In the genomic region with DNA sequence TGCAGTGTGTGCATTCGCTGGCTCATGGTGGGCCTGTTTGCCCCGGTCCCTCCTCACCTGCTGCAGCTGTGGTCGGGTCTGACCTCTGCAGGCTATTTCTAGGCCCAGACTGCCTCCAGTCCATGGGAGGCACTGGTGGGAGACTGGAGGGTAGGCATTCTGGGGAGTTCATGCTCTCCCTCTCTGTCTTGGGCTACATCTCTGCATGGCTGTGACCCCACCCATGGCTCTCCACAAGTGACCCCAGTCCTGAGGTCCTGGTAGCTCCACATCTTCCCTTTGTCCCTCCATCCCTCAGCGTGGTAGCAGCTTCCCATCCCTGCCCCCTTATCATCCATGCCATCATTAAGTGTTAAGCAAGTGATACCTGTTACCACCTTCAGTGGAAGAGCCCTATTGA, we compare ENCODE assay signal across 16 cellular contexts.
A peak's percentile ranks its signal among the peaks of the same experiment; 100 is the strongest.
DNase-seq lines count a peak whose midpoint lies in the region; ATAC-seq and TF ChIP-seq lines count a peak whose summit lies in the region.
"Had no signal": no experiment of that assay in that cellular context is flagged by ENCODE, and none has a peak within 500 bp of the region (broad histone marks: within the 10 kb centered on the region; RNA-seq: fewer than 3 reads in every experiment).

No MANE protein-coding gene starts in this region.

- no peak overlapping the region for H2AFZ ChIP-seq in neuronal stem cell (ENCODE audit: low read length)
- H2AFZ ChIP-seq: GM23338 had no signal

- no peak for TF ChIP-seq EP300 in gastroesophageal sphincter (IDR thresholded peaks at IDR 0.05)

- no peak for TF ChIP-seq POLR2A in gastroesophageal sphincter (IDR thresholded peaks at IDR 0.05)

- H3K27me3 ChIP-seq in neuronal stem cell (ENCODE audit: control insufficient read depth in 3 of 3, insufficient read depth in 3 of 3, low read depth in 1 of 3, low read length in 3 of 3) (peaks cover 0 to 28% (median 0%) of the 10 kb centered on the region in 3 experiments), gastroesophageal sphincter (peaks cover 31% of the 10 kb centered on the region)

- H3K27me3 Mint-ChIP-seq in natural killer cell treated with Interleukin-12 subunit alpha and Interleukin-12 subunit beta and Interleukin-15 and Interleukin-18, amount 100 ng/mL, for 72 hours: peaks cover 13 to 17% of the 10 kb centered on the region in 2 donors
- H3K27me3 Mint-ChIP-seq in natural killer cell (ENCODE audit: low read depth in 2 of 2): peaks cover 7 to 14% of the 10 kb centered on the region in 2 donors
- peaks cover 28% of the 10 kb centered on the region for H3K27me3 Mint-ChIP-seq in osteocyte (ENCODE audit: unreplicated experiment)

- DNase-seq in natural killer cell treated with Interleukin-12 subunit alpha and Interleukin-12 subunit beta and Interleukin-15 and Interleukin-18, amount 100 ng/mL, for 72 hours (ENCODE audit: low spot score): peak; percentile 45
- DNase-seq in natural killer cell: no peak
- DNase-seq in neuronal stem cell (ENCODE audit: low spot score): no peak
- no peak for DNase-seq in OCI-M1 (lab: John Stamatoyannopoulos, UW)
- DNase-seq in osteocyte (ENCODE audit: extremely low spot score, unreplicated experiment): no peak
- DNase-seq: 8988T; AML-193; C1 segment of cervical spinal cord; Calu3; CD4-positive, alpha-beta T cell; DMS 273 treated with DMSO at 0.1 percent for 48 hours had no signal

- H3K9me3 Mint-ChIP-seq in natural killer cell treated with Interleukin-12 subunit alpha and Interleukin-12 subunit beta and Interleukin-15 and Interleukin-18, amount 100 ng/mL, for 72 hours: peaks cover 6% of the 10 kb centered on the region
- H3K9me3 Mint-ChIP-seq in natural killer cell (peaks cover 0 to 3% of the 10 kb centered on the region in 2 donors), osteocyte (ENCODE audit: unreplicated experiment) (peaks cover 7% of the 10 kb centered on the region)
- H3K9me3 Mint-ChIP-seq: CD4-positive, alpha-beta T cell had no signal

- H2BK120ac ChIP-seq in neuronal stem cell (ENCODE audit: low read depth, low read length): no peak overlapping the region

- peaks cover 0 to 5% of the 10 kb centered on the region in 2 donors for H3K9me3 ChIP-seq in neuronal stem cell (replicated peaks in 1 of 2; ENCODE audit: control insufficient read depth in 2 of 2, insufficient read depth in 1 of 2, low read depth in 1 of 2, low read length in 2 of 2)
- peaks cover 0 to 23% (median 0%) of the 10 kb centered on the region in 3 donors for H3K9me3 ChIP-seq in gastroesophageal sphincter

- H3K4me3 Mint-ChIP-seq in natural killer cell treated with Interleukin-12 subunit alpha and Interleukin-12 subunit beta and Interleukin-15 and Interleukin-18, amount 100 ng/mL, for 72 hours: no peak overlapping the region
- H3K4me3 Mint-ChIP-seq in natural killer cell (no peak overlapping the region), osteocyte (ENCODE audit: unreplicated experiment) (no peak overlapping the region)
- H3K4me3 Mint-ChIP-seq: CD4-positive, alpha-beta T cell; GM23338; IgD-negative memory B cell had no signal

- H4K8ac ChIP-seq in neuronal stem cell (ENCODE audit: low read depth, low read length): no peak overlapping the region

- no peak overlapping the region for H3K14ac ChIP-seq in neuronal stem cell (ENCODE audit: low read length)

- H3K4me3 ChIP-seq in neuronal stem cell (ENCODE audit: low read length in 2 of 2): no peak overlapping the region
- no peak overlapping the region for H3K4me3 ChIP-seq in gastroesophageal sphincter
- H3K4me3 ChIP-seq: GM12878, GM23338 had no signal

- peak overlapping the region; percentile 26 for H3K4ac ChIP-seq in neuronal stem cell (ENCODE audit: low read length)

- peak overlapping the region; percentile 84 for H2BK15ac ChIP-seq in neuronal stem cell (ENCODE audit: low read length)

- WGBS in neuronal stem cell (ENCODE audit: extremely low coverage in 2 of 2, insufficient read length in 2 of 2, insufficient replicate concordance in 1 of 2), 2 donors: no CpG with 5 or more reads among the region's 4 CpGs
- WGBS in gastroesophageal sphincter (ENCODE audit: low coverage in 1 of 2), 2 donors: 81% methylated on average over 3 of the region's 4 CpGs; no CpG with 5 or more reads in 1 of the 2 donors

- no peak for ATAC-seq in natural killer cell treated with Interleukin-12 subunit alpha and Interleukin-12 subunit beta and Interleukin-15 and Interleukin-18, amount 100 ng/mL, for 72 hours
- no peak for ATAC-seq in natural killer cell
- no peak for ATAC-seq in gastroesophageal sphincter
- ATAC-seq: GM12878, GM23338 had no signal

- TF ChIP-seq CTCF in natural killer cell (IDR thresholded peaks at IDR 0.05): no peak
- TF ChIP-seq CTCF in gastroesophageal sphincter (IDR thresholded peaks at IDR 0.05): no peak
- no peak for TF ChIP-seq CTCF in osteocyte (IDR thresholded peaks at IDR 0.05)

- peak overlapping the region; percentile 78 for H3K27ac ChIP-seq in angular gyrus (ENCODE audit: low read depth, low read length)
- H3K27ac ChIP-seq in neuronal stem cell (replicated peaks; ENCODE audit: low read length): no peak overlapping the region
- H3K27ac ChIP-seq in gastroesophageal sphincter: no peak overlapping the region

- peaks cover 6% of the 10 kb centered on the region for H3K36me3 Mint-ChIP-seq in natural killer cell treated with Interleukin-12 subunit alpha and Interleukin-12 subunit beta and Interleukin-15 and Interleukin-18, amount 100 ng/mL, for 72 hours
- no peaks in the 10 kb centered on the region for H3K36me3 Mint-ChIP-seq in natural killer cell
- no peaks in the 10 kb centered on the region for H3K36me3 Mint-ChIP-seq in osteocyte (ENCODE audit: unreplicated experiment)
- H3K36me3 Mint-ChIP-seq: IgD-negative memory B cell had no signal

- peak overlapping the region; percentile 39 for H3K18ac ChIP-seq in neuronal stem cell (ENCODE audit: low read length)

- no peak overlapping the region for H3K23ac ChIP-seq in neuronal stem cell (ENCODE audit: low read depth, low read length, poor library complexity)

- no peak overlapping the region for H3K4me2 ChIP-seq in neuronal stem cell (ENCODE audit: insufficient read depth, low read length, poor library complexity, severe bottlenecking)
- H3K4me2 ChIP-seq: GM23338 had no signal

- H2AK5ac ChIP-seq in neuronal stem cell (ENCODE audit: low read depth, low read length): no peak overlapping the region

- no peaks in the 10 kb centered on the region for H3K79me1 ChIP-seq in neuronal stem cell (ENCODE audit: low read depth, low read length)

- H3K9ac ChIP-seq in neuronal stem cell (ENCODE audit: low read depth, low read length, poor library complexity): no peak overlapping the region

- H4K91ac ChIP-seq in neuronal stem cell (ENCODE audit: low read depth, low read length, poor library complexity): no peak overlapping the region

- intact Hi-C loops in natural killer cell (cut with micrococcal nuclease): no loop called here

- no peaks in the 10 kb centered on the region for H3K36me3 ChIP-seq in neuronal stem cell (replicated peaks in 1 of 2; ENCODE audit: control insufficient read depth in 2 of 2, insufficient read depth in 2 of 2, low read length in 2 of 2)
- H3K36me3 ChIP-seq in gastroesophageal sphincter: no peaks in the 10 kb centered on the region

- H3K4me1 ChIP-seq in neuronal stem cell (ENCODE audit: control insufficient read depth in 2 of 2, insufficient read depth in 1 of 2, low read depth in 1 of 2, low read length in 2 of 2) (peaks cover 2 to 6% of the 10 kb centered on the region in 2 donors), gastroesophageal sphincter (peaks cover 0 to 14% (median 0%) of the 10 kb centered on the region in 3 donors)

- peak overlapping the region; percentile 40 for H2BK5ac ChIP-seq in neuronal stem cell (ENCODE audit: low read length)

- no peaks in the 10 kb centered on the region for H3K4me1 Mint-ChIP-seq in natural killer cell treated with Interleukin-12 subunit alpha and Interleukin-12 subunit beta and Interleukin-15 and Interleukin-18, amount 100 ng/mL, for 72 hours (ENCODE audit: low read depth in 2 of 2)
- peaks cover 0 to 10% of the 10 kb centered on the region in 2 donors for H3K4me1 Mint-ChIP-seq in natural killer cell
- no peaks in the 10 kb centered on the region for H3K4me1 Mint-ChIP-seq in osteocyte (ENCODE audit: unreplicated experiment)
- H3K4me1 Mint-ChIP-seq: GM23338 had no signal

- H3K27ac Mint-ChIP-seq in natural killer cell treated with Interleukin-12 subunit alpha and Interleukin-12 subunit beta and Interleukin-15 and Interleukin-18, amount 100 ng/mL, for 72 hours: no peak overlapping the region
- no peak overlapping the region for H3K27ac Mint-ChIP-seq in natural killer cell
- no peak overlapping the region for H3K27ac Mint-ChIP-seq in osteocyte (ENCODE audit: unreplicated experiment)
- H3K27ac Mint-ChIP-seq: CD4-positive, alpha-beta T cell; GM23338; IgD-negative memory B cell had no signal

- H2BK12ac ChIP-seq in neuronal stem cell (ENCODE audit: low read length): no peak overlapping the region
